ENCODE assay signal across 1 cellular context in the genomic region with DNA sequence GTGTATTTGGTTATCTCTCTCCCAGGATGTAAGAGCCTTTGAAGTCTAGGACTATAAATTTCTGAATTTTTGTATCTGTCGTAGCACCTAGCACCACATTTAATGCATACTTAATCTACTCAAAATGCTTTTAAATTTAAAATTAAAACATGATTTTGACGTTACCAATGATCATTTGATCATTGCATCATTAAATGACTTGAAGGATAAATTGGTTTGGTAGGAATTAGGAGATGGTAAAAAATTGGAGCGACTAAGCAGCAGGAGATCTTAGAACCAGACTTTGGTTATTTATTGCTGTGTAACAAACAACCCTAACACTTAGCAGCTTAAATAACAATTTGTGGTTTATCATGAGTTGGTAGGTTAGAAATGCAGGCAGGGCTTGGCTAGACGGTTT.
A peak's percentile ranks its signal among the peaks of the same experiment; 100 is the strongest.
TF ChIP-seq lines count a peak whose summit lies in the region.

No MANE protein-coding gene starts in this region.

TF ChIP-seq in K562, 482 proteins besides CTCF, POLR2A, EP300 and RAD21 (continued from another document):
- TF ChIP-seq AFF4 (CRISPR knock-in tag; IDR thresholded peaks at IDR 0.05): no peak
- TF ChIP-seq ZNF165 (CRISPR knock-in tag; IDR thresholded peaks at IDR 0.05; ENCODE audit: borderline replicate concordance): no peak
- TF ChIP-seq ELF1 (tag; IDR thresholded peaks at IDR 0.05): no peak
- TF ChIP-seq CHAMP1 (IDR thresholded peaks at IDR 0.05): no peak
- peak; percentile 41 for TF ChIP-seq CEBPB (tag; IDR thresholded peaks at IDR 0.05)
- no peak for TF ChIP-seq VEZF1 (CRISPR knock-in tag; IDR thresholded peaks at IDR 0.05)
- peak; percentile 76 for TF ChIP-seq ATF3 (IDR thresholded peaks at IDR 0.05)
- no peak for TF ChIP-seq ATF3 (CRISPR knock-in tag; conservative IDR thresholded peaks at IDR 0.05)
- no peak for TF ChIP-seq MTF1 (CRISPR knock-in tag; IDR thresholded peaks at IDR 0.05; ENCODE audit: borderline replicate concordance)
- no peak for TF ChIP-seq HOXB6 (CRISPR knock-in tag; IDR thresholded peaks at IDR 0.05; ENCODE audit: borderline replicate concordance)
- peak; percentile 48; the same call in 1 of the 2 replicates for TF ChIP-seq MECOM (CRISPR knock-in tag; IDR thresholded peaks at IDR 0.05)
- TF ChIP-seq SMAD2 (IDR thresholded peaks at IDR 0.05; ENCODE audit: low read depth, low read length): no peak
- TF ChIP-seq ZNF445 (CRISPR knock-in tag; IDR thresholded peaks at IDR 0.05; ENCODE audit: low read depth): no peak
- TF ChIP-seq, protein P1, sequence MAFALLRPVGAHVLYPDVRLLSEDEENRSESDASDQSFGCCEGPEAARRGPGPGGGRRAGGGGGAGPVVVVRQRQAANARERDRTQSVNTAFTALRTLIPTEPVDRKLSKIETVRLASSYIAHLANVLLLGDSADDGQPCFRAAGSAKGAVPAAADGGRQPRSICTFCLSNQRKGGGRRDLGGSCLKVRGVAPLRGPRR (CRISPR knock-in tag; IDR thresholded peaks at IDR 0.05): no peak
- TF ChIP-seq, protein P2, sequence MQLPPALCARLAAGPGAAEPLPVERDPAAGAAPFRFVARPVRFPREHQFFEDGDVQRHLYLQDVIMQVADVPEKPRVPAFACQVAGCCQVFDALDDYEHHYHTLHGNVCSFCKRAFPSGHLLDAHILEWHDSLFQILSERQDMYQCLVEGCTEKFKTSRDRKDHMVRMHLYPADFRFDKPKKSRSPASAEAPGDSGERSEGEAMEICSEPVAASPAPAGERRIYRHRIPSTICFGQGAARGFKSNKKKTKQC (CRISPR knock-in tag; IDR thresholded peaks at IDR 0.05): no peak
- TF ChIP-seq JUN (IDR thresholded peaks at IDR 0.05; ENCODE audit: borderline replicate concordance, low read depth, low read length): no peak
- 0 out of 2 replicates have a peak, but pooled peaks have one; percentile 1 for TF ChIP-seq JUN (CRISPR knock-in tag; IDR thresholded peaks at IDR 0.05; ENCODE audit: borderline replicate concordance)
- TF ChIP-seq ZNF583 (CRISPR knock-in tag; IDR thresholded peaks at IDR 0.05): no peak
- TF ChIP-seq PML (IDR thresholded peaks at IDR 0.05; ENCODE audit: low read length): no peak
- TF ChIP-seq, protein P3, sequence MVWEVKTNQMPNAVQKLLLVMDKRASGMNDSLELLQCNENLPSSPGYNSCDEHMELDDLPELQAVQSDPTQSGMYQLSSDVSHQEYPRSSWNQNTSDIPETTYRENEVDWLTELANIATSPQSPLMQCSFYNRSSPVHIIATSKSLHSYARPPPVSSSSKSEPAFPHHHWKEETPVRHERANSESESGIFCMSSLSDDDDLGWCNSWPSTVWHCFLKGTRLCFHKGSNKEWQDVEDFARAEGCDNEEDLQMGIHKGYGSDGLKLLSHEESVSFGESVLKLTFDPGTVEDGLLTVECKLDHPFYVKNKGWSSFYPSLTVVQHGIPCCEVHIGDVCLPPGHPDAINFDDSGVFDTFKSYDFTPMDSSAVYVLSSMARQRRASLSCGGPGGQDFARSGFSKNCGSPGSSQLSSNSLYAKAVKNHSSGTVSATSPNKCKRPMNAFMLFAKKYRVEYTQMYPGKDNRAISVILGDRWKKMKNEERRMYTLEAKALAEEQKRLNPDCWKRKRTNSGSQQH (CRISPR knock-in tag; IDR thresholded peaks at IDR 0.05): no peak
- no peak for TF ChIP-seq POLR2AphosphoS2 (IDR thresholded peaks at IDR 0.05; ENCODE audit: low read length)
- TF ChIP-seq XRCC5 (IDR thresholded peaks at IDR 0.05; ENCODE audit: low read depth, low read length): no peak
- TF ChIP-seq, protein P4, sequence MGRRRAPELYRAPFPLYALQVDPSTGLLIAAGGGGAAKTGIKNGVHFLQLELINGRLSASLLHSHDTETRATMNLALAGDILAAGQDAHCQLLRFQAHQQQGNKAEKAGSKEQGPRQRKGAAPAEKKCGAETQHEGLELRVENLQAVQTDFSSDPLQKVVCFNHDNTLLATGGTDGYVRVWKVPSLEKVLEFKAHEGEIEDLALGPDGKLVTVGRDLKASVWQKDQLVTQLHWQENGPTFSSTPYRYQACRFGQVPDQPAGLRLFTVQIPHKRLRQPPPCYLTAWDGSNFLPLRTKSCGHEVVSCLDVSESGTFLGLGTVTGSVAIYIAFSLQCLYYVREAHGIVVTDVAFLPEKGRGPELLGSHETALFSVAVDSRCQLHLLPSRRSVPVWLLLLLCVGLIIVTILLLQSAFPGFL (CRISPR knock-in tag; IDR thresholded peaks at IDR 0.05): no peak
- TF ChIP-seq ZNF3 (CRISPR knock-in tag; IDR thresholded peaks at IDR 0.05): no peak
- no peak for TF ChIP-seq RBM25 (IDR thresholded peaks at IDR 0.05; ENCODE audit: low read depth, low read length, severe bottlenecking)
- TF ChIP-seq ZNF717 (CRISPR knock-in tag; IDR thresholded peaks at IDR 0.05): 0 out of 2 replicates have a peak, but pooled peaks have one; percentile 20
- TF ChIP-seq ZSCAN32 (CRISPR knock-in tag; IDR thresholded peaks at IDR 0.05): peak; percentile 16; the same call in 1 of the 2 replicates
- no peak for TF ChIP-seq SRSF9 (IDR thresholded peaks at IDR 0.05; ENCODE audit: borderline replicate concordance, low read depth, low read length)
- no peak for TF ChIP-seq CEBPG (CRISPR knock-in tag; IDR thresholded peaks at IDR 0.05)
- peak; percentile 52 to 66; a peak in 3 of 4 replicates for TF ChIP-seq CEBPG (tag; conservative IDR thresholded peaks at IDR 0.05 in 1 of 2, IDR thresholded peaks at IDR 0.05 in 1 of 2)
- no peak for TF ChIP-seq HNRNPH1 (optimal IDR thresholded peaks at IDR 0.05; ENCODE audit: low read depth, low read length)
- no peak for TF ChIP-seq ZNF316 (IDR thresholded peaks at IDR 0.05)
- no peak for TF ChIP-seq ZNF12 (CRISPR knock-in tag; IDR thresholded peaks at IDR 0.05)
- no peak for TF ChIP-seq MIER1 (IDR thresholded peaks at IDR 0.05; ENCODE audit: low read depth)
- TF ChIP-seq, protein P5, sequence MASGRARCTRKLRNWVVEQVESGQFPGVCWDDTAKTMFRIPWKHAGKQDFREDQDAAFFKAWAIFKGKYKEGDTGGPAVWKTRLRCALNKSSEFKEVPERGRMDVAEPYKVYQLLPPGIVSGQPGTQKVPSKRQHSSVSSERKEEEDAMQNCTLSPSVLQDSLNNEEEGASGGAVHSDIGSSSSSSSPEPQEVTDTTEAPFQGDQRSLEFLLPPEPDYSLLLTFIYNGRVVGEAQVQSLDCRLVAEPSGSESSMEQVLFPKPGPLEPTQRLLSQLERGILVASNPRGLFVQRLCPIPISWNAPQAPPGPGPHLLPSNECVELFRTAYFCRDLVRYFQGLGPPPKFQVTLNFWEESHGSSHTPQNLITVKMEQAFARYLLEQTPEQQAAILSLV (tag; IDR thresholded peaks at IDR 0.05): peak; percentile 33; the same call in 1 of the 2 replicates
TF ChIP-seq in K562: peak in this region for 11.
